In genomic region chr10:132386419-132386831, GRCh38 we compare ENCODE assay signal across 20 cellular contexts. TPM values are rescaled to one million over a fixed set of nuclear protein-coding genes. Genes with fewer than 3 reads are reported as not detected.
DNase-seq lines count a peak whose midpoint lies in the region; ATAC-seq and TF ChIP-seq lines count a peak whose summit lies in the region.
"Had no signal": no experiment of that assay in that cellular context is flagged by ENCODE, and none has a peak within 500 bp of the region (broad histone marks: within the 10 kb centered on the region; RNA-seq: fewer than 3 reads in every experiment).

No MANE protein-coding gene starts in this region.

- no peak for ATAC-seq in lower lobe of right lung
- ATAC-seq in HG03108 (IDR thresholded peaks at IDR 0.05; ENCODE audit: unreplicated experiment), result no peak

- H3K27ac ChIP-seq in lower lobe of right lung (no peak overlapping the region), suprapubic skin (no peak overlapping the region)
- H3K27ac ChIP-seq: brain microvascular endothelial cell, SJCRH30 had no signal

- no peaks in the 10 kb centered on the region for H3K36me3 ChIP-seq in lower lobe of right lung
- no peaks in the 10 kb centered on the region for H3K36me3 ChIP-seq in suprapubic skin
- H3K36me3 ChIP-seq: brain microvascular endothelial cell, SJCRH30 had no signal

- TF ChIP-seq POLR2A in NB4 (IDR thresholded peaks at IDR 0.05; ENCODE audit: extremely low read depth, insufficient read length) (no peak), suprapubic skin (IDR thresholded peaks at IDR 0.05) (no peak)

- H3K4me3 ChIP-seq in NB4 (ENCODE audit: low read depth, low read length) (no peak overlapping the region), lower lobe of right lung (no peak overlapping the region), suprapubic skin (no peak overlapping the region)
- H3K4me3 ChIP-seq: SJCRH30, smooth muscle cell had no signal

- TF ChIP-seq CTCF in NB4 (IDR thresholded peaks at IDR 0.05; ENCODE audit: low read depth, low read length) (no peak), lower lobe of right lung (IDR thresholded peaks at IDR 0.05) (no peak), suprapubic skin (IDR thresholded peaks at IDR 0.05) (no peak)

- 68% methylated on average over 5 of the region's 9 CpGs for whole genome bisulfite sequencing in suprapubic skin

- TF ChIP-seq EP300 in suprapubic skin (IDR thresholded peaks at IDR 0.05), result no peak

- H3K9me3 ChIP-seq in lower lobe of right lung (no peaks in the 10 kb centered on the region), suprapubic skin (no peaks in the 10 kb centered on the region)
- H3K9me3 ChIP-seq: SJCRH30 had no signal

- intact Hi-C loops in lower lobe of right lung (cut with DNase I), result loop anchor here (5.0 kb wide), 1 partner anchor 66 kb away; no protein-coding TSS in a partner anchor

- peaks cover 14% of the 10 kb centered on the region for H3K4me1 ChIP-seq in lower lobe of right lung
- peaks cover 20% of the 10 kb centered on the region for H3K4me1 ChIP-seq in suprapubic skin
- H3K4me1 ChIP-seq: SJCRH30 had no signal

- H3K27me3 ChIP-seq in lower lobe of right lung (ENCODE audit: low read depth) (no peaks in the 10 kb centered on the region), suprapubic skin (no peaks in the 10 kb centered on the region)
- H3K27me3 ChIP-seq: brain microvascular endothelial cell, SJCRH30 had no signal

- peak; percentile 3 for DNase-seq in activated gamma-delta T cell treated with Interleukin-2 at 50 U/mL for 16 hours
- DNase-seq in activated gamma-delta T cell (lab: John Stamatoyannopoulos, UW), result no peak
- peak; percentile 50 for DNase-seq in NB4 (ENCODE audit: low read depth)
- DNase-seq in lower lobe of right lung, result peak; percentile 40
- peak; percentile 59 to 77 for DNase-seq in suprapubic skin (ENCODE audit: low spot score in 2 of 2)
- no peak for DNase-seq in NCI-H1417 treated with DMSO at 0.1 percent for 48 hours (lab: John Stamatoyannopoulos, UW)
- no peak for DNase-seq in COLO829 (ENCODE audit: low spot score)
- DNase-seq: activated CD4-positive, alpha-beta T cell treated with anti-CD3 and anti-CD28 coated beads, Interleukin-2, amount 10 ng/mL, durations not matched to agents 7 days and 5 days; brain microvascular endothelial cell; GF-D8; glutamatergic neuron; NCI-H1694 treated with DMSO at 0.1 percent for 48 hours; NCI-H2227 treated with DMSO at 0.1 percent for 48 hours; NCI-H774; OCI-M1; SJCRH30; stimulated activated CD4-positive, alpha-beta T cell treated with anti-CD3 and anti-CD28 coated beads, Interleukin-4, amount 100 ng/mL, for 24 hours; substantia nigra had no signal

RNA-seq across cellular contexts. Expression of gene PWWP2B, which starts 10.6 kb away (rescaled TPM):
- total RNA-seq in lower lobe of right lung (25.2 TPM), suprapubic skin (10 to 100 TPM; 15.2 to 19.4 (median 18.3) TPM)

RNA-seq across cellular contexts. Expression of gene LRRC27, which starts 54.4 kb away (rescaled TPM):
- total RNA-seq in lower lobe of right lung (15.5 TPM), suprapubic skin (10 to 100 TPM in 1 of 4 donors, 1 to 10 TPM in 3; 6.6 to 13.1 (median 7.1) TPM)

Comparison
In these comparisons a context has a peak if more than half of its experiments do, and no peak if none do; other contexts are left out.
1. DNase-seq: peak in activated gamma-delta T cell treated with Interleukin-2 at 50 U/mL for 16 hours (single experiment), NB4 (single experiment), lower lobe of right lung (single experiment) and suprapubic skin (2 of 2); none in activated gamma-delta T cell (single experiment), NCI-H1417 treated with DMSO at 0.1 percent for 48 hours (single experiment) and COLO829 (single experiment).